15 cellular contexts compared by ENCODE assay signal in genomic region chr2:28602751-28603639, GRCh38.
DNase-seq lines count a peak whose midpoint lies in the region; ATAC-seq, FAIRE-seq and TF ChIP-seq lines count a peak whose summit lies in the region.
"Had no signal": no experiment of that assay in that cellular context is flagged by ENCODE, and none has a peak within 500 bp of the region (broad histone marks: within the 10 kb centered on the region; RNA-seq: fewer than 3 reads in every experiment).

No MANE protein-coding gene starts in this region.

- no peak overlapping the region for H3K4me3 ChIP-seq in endothelial cell of umbilical vein (replicated peaks in 1 of 3; ENCODE audit: insufficient read depth in 1 of 3, low read depth in 1 of 3, low read length in 3 of 3)
- H3K4me3 ChIP-seq: SK-N-MC had no signal

- no TSS peak for BruUV-seq in endothelial cell of umbilical vein (replicated peaks; lab: Mats Ljungman, UMichigan)

- peak; percentile 64 for FAIRE-seq in endothelial cell of umbilical vein (lab: Jason Lieb, UNC)

- H3K36me3 ChIP-seq in endothelial cell of umbilical vein (ENCODE audit: control insufficient read depth in 2 of 2, extremely low read depth in 1 of 2, insufficient read depth in 2 of 2, low read length in 2 of 2) = no peaks in the 10 kb centered on the region

- no peaks in the 10 kb centered on the region for H3K9me3 ChIP-seq in endothelial cell of umbilical vein (replicated peaks; ENCODE audit: control insufficient read depth, insufficient read depth, low read length)

- no peaks in the 10 kb centered on the region for H3K79me2 ChIP-seq in endothelial cell of umbilical vein (ENCODE audit: control insufficient read depth, insufficient read depth, low read length)

- H3K9ac ChIP-seq in endothelial cell of umbilical vein (replicated peaks; ENCODE audit: extremely low read depth, insufficient read depth, low read length) = no peak overlapping the region

- no peak overlapping the region for H3K4me2 ChIP-seq in endothelial cell of umbilical vein (ENCODE audit: insufficient read depth, low read length)

- H3K27me3 ChIP-seq in endothelial cell of umbilical vein (ENCODE audit: control insufficient read depth in 2 of 2, insufficient read depth in 2 of 2, low read length in 2 of 2) = no peaks in the 10 kb centered on the region

- peaks cover 6% of the 10 kb centered on the region for H3K4me1 ChIP-seq in endothelial cell of umbilical vein (ENCODE audit: control insufficient read depth, extremely low read depth, insufficient read depth, low read length)

- intact Hi-C loops in endothelial cell of umbilical vein (cut with micrococcal nuclease) = no loop called here

- no peaks in the 10 kb centered on the region for H4K20me1 ChIP-seq in endothelial cell of umbilical vein (replicated peaks; ENCODE audit: control insufficient read depth, extremely low read depth, insufficient read depth, low read length)

- DNase-seq in GF-D8 (lab: John Stamatoyannopoulos, UW) = peak; percentile 78
- peak; percentile 44 for DNase-seq in NOMO-1 treated with dmso at 0.1 percent for 144 hours (lab: John Stamatoyannopoulos, UW; ENCODE audit: unreplicated experiment)
- DNase-seq in endothelial cell of umbilical vein (ENCODE audit: low read depth, low spot score) = peak; percentile 29
- DNase-seq in renal cortical epithelial cell (ENCODE audit: low read depth) = peak; percentile 31
- DNase-seq in NCI-H187 treated with DMSO at 0.1 percent for 48 hours (lab: John Stamatoyannopoulos, UW) = no peak
- DNase-seq: activated CD4-positive, alpha-beta T cell treated with anti-CD3 and anti-CD28 coated beads for 48 hours; activated gamma-delta T cell treated with Interleukin-2 at 50 U/mL for 16 hours; midbrain; NCI-H2029 treated with DMSO at 0.1 percent for 48 hours; NCI-H82; right cardiac atrium; stimulated activated naive CD8-positive, alpha-beta T cell treated with anti-CD3 and anti-CD28 coated beads, Interleukin-15, amount 100 ng/mL, for 72 hours had no signal

- H3K9me1 ChIP-seq in endothelial cell of umbilical vein (replicated peaks; ENCODE audit: control insufficient read depth, extremely low read depth, insufficient read depth, low read length) = no peaks in the 10 kb centered on the region

- POLR2A ChIA-PET in endothelial cell of umbilical vein (lab: Charles Lee) = no interaction called here

- ATAC-seq in GM18517 (IDR thresholded peaks at IDR 0.05; ENCODE audit: unreplicated experiment) (no peak), GM21447 (IDR thresholded peaks at IDR 0.05; ENCODE audit: unreplicated experiment) (no peak)
- ATAC-seq: stimulated activated naive CD8-positive, alpha-beta T cell treated with anti-CD3 and anti-CD28 coated beads, Interleukin-15, amount 100 ng/mL, for 72 hours had no signal

- no peak overlapping the region for H3K27ac ChIP-seq in endothelial cell of umbilical vein (ENCODE audit: insufficient read depth, low read depth, low read length)
- H3K27ac ChIP-seq: SK-N-MC had no signal

- CTCF ChIA-PET in endothelial cell of umbilical vein (lab: Charles Lee) = interaction anchor here (1.2 to 10.3 kb wide), 2 partner anchors 8 to 36 kb away, joined by 4 to 129 read pairs; no protein-coding TSS in a partner anchor

- dilution Hi-C loops in endothelial cell of umbilical vein (cut with MboI; ENCODE audit: extremely low pct_ligation_motif_present, low sequenced_read_pairs) = no loop called here

- TF ChIP-seq POLR2A in endothelial cell of umbilical vein (IDR thresholded peaks at IDR 0.05; ENCODE audit: low read depth, low read length) = no peak

- no peak for TF ChIP-seq CTCF in endothelial cell of umbilical vein (IDR thresholded peaks at IDR 0.05; ENCODE audit: extremely low read depth in 1 of 2, insufficient read depth in 1 of 2, low read depth in 1 of 2, low read length in 2 of 2)

- peak overlapping the region; percentile 73 for H2AFZ ChIP-seq in endothelial cell of umbilical vein (ENCODE audit: low read depth, low read length)

TF ChIP-seq in endothelial cell of umbilical vein, 7 proteins besides CTCF, POLR2A, EP300 and RAD21:
- no peak for TF ChIP-seq MAX (IDR thresholded peaks at IDR 0.05; ENCODE audit: insufficient read depth, insufficient read length)
- no peak for TF ChIP-seq MYC (IDR thresholded peaks at IDR 0.05; ENCODE audit: low read depth, low read length)
